Comparison of ENCODE assay signal across 8 cellular contexts in genomic region chr1:150971583-150972416, GRCh38. TPM values are rescaled to one million over a fixed set of nuclear protein-coding genes. Genes with fewer than 3 reads are reported as not detected.
DNase-seq lines count a peak whose midpoint lies in the region; ATAC-seq and TF ChIP-seq lines count a peak whose summit lies in the region.

No MANE protein-coding gene starts in this region.

- H2AFZ ChIP-seq in Loucy (ENCODE audit: low read length): no peak overlapping the region

- H4K20me1 ChIP-seq in BLaER1 treated with 17β-estradiol and CSF1 and Interleukin-3, amounts not matched to agents 10 nM and 100 nM: peaks cover 64 to 71% (median 69%) of the 10 kb centered on the region in 11 experiments
- peaks cover 63% of the 10 kb centered on the region for H4K20me1 ChIP-seq in Loucy (ENCODE audit: insufficient read depth, low read length, poor library complexity, severe bottlenecking)

- no peaks in the 10 kb centered on the region for H3K9me3 ChIP-seq in BLaER1 treated with 17β-estradiol and CSF1 and Interleukin-3, amounts not matched to agents 10 nM and 100 nM (replicated peaks in 1 of 11)
- no peaks in the 10 kb centered on the region for H3K9me3 ChIP-seq in Loucy (ENCODE audit: insufficient read depth, low read depth, low read length)
- H3K9me3 ChIP-seq in colonic mucosa: no peaks in the 10 kb centered on the region

- H3K36me3 ChIP-seq in BLaER1 treated with 17β-estradiol and CSF1 and Interleukin-3, amounts not matched to agents 10 nM and 100 nM: peaks cover 28 to 61% (median 50%) of the 10 kb centered on the region in 11 experiments
- H3K36me3 ChIP-seq in Loucy (ENCODE audit: insufficient read depth, low read length): peaks cover 22% of the 10 kb centered on the region; the same call in 1 of the 2 replicates
- H3K36me3 ChIP-seq in colonic mucosa: peaks cover 10% of the 10 kb centered on the region

- H3K4me3 ChIP-seq in BLaER1 treated with 17β-estradiol and CSF1 and Interleukin-3, amounts not matched to agents 10 nM and 100 nM: peak overlapping the region in 9 of 10 experiments; percentile 79 to 96 (median 89); a peak in 17 of 20 replicates
- H3K4me3 ChIP-seq in Loucy (ENCODE audit: low read length, poor library complexity, severe bottlenecking) (peak overlapping the region; percentile 100), colonic mucosa (peak overlapping the region; percentile 83)

- H3K4me1 ChIP-seq in BLaER1 treated with 17β-estradiol and CSF1 and Interleukin-3, amounts not matched to agents 10 nM and 100 nM: peaks cover 48 to 61% (median 53%) of the 10 kb centered on the region in 10 experiments
- peaks cover 46% of the 10 kb centered on the region for H3K4me1 ChIP-seq in Loucy (ENCODE audit: insufficient read depth, low read length, poor library complexity, severe bottlenecking)
- H3K4me1 ChIP-seq in colonic mucosa: peaks cover 23% of the 10 kb centered on the region

- TF ChIP-seq CTCF in Loucy (conservative IDR thresholded peaks at IDR 0.05; ENCODE audit: low read length) (peak; percentile 49), colonic mucosa (IDR thresholded peaks at IDR 0.05) (no peak), GM13977 (IDR thresholded peaks at IDR 0.05; ENCODE audit: extremely low read depth, insufficient read depth, missing control alignments) (no peak)

- peaks cover 70% of the 10 kb centered on the region for H3K79me2 ChIP-seq in Loucy (ENCODE audit: insufficient read depth, low read length)

- peaks cover 3% of the 10 kb centered on the region; the same call in 1 of the 2 replicates for H3F3A ChIP-seq in Loucy (ENCODE audit: low read depth)

- no peak for ATAC-seq in HG03442 (IDR thresholded peaks at IDR 0.05; ENCODE audit: unreplicated experiment)

- peak overlapping the region; percentile 94 to 100 (median 98) for H3K4me2 ChIP-seq in BLaER1 treated with 17β-estradiol and CSF1 and Interleukin-3, amounts not matched to agents 10 nM and 100 nM
- H3K4me2 ChIP-seq in Loucy (ENCODE audit: low read depth, low read length, poor library complexity, severe bottlenecking): peak overlapping the region; percentile 96

- no peaks in the 10 kb centered on the region for H3K9me2 ChIP-seq in Loucy (replicated peaks; ENCODE audit: low read depth, low read length)

- intact Hi-C loops in colonic mucosa (cut with DNase I): loop anchor here (10.0 kb wide), 1 partner anchor 47 kb away; the partner anchor contains the start of gene SETDB1

- in situ Hi-C loops in GM13977 (cut with MboI; ENCODE audit: low pct_unique_long_range_greater_than_20kb, low sequenced_read_pairs, unreplicated experiment): loop anchor here (25.0 kb wide), 1 partner anchor 734 kb away; the partner anchor contains the start of gene ANP32E

- H3K9ac ChIP-seq in BLaER1 treated with 17β-estradiol and CSF1 and Interleukin-3, amounts not matched to agents 10 nM and 100 nM: peak overlapping the region; percentile 95 to 100 (median 98); a peak in 21 of 22 replicates
- H3K9ac ChIP-seq in Loucy (ENCODE audit: low read depth, low read length, poor library complexity, severe bottlenecking) (peak overlapping the region; percentile 98), colonic mucosa (ENCODE audit: low read depth in 2 of 2, low read length in 2 of 2) (peak overlapping the region; percentile 36 to 84)

- no peak for DNase-seq in colonic mucosa
- DNase-seq in myocyte (ENCODE audit: low read depth): peak; percentile 44
- no peak for DNase-seq in GM13977 (ENCODE audit: low spot score)
- no peak for DNase-seq in NCI-H1417 treated with DMSO at 0.1 percent for 48 hours (lab: John Stamatoyannopoulos, UW)
- DNase-seq in kidney glomerular epithelial cell (lab: John Stamatoyannopoulos, UW): no peak

- no peaks in the 10 kb centered on the region for H3K27me3 ChIP-seq in BLaER1 treated with 17β-estradiol and CSF1 and Interleukin-3, amounts not matched to agents 10 nM and 100 nM
- no peaks in the 10 kb centered on the region for H3K27me3 ChIP-seq in Loucy (ENCODE audit: insufficient read depth, low read length, poor library complexity, severe bottlenecking)
- H3K27me3 ChIP-seq in colonic mucosa: no peaks in the 10 kb centered on the region

- peak overlapping the region in 9 of 11 experiments; percentile 16 to 99 (median 97); a peak in 14 of 22 replicates for H3K27ac ChIP-seq in BLaER1 treated with 17β-estradiol and CSF1 and Interleukin-3, amounts not matched to agents 10 nM and 100 nM
- peak overlapping the region; percentile 79 for H3K27ac ChIP-seq in colonic mucosa

RNA-seq across cellular contexts. Expression of gene CERS2, which starts 2.8 kb away (rescaled TPM):
- 100 to 1,000 TPM; 140 to 157 TPM for total RNA-seq in colonic mucosa
- total RNA-seq in myocyte: 55.2 and 58.3 TPM in 2 replicates
- 133 TPM for polyA plus RNA-seq in myocyte (2012)

RNA-seq across cellular contexts. Expression of gene ANXA9, which starts 10.3 kb away (rescaled TPM):
- total RNA-seq in colonic mucosa (under 1 TPM; 0.40 to 0.53 TPM), myocyte (not detected in 2 replicates)
- polyA plus RNA-seq in myocyte (2012): 1.1 TPM

RNA-seq across cellular contexts. Expression of gene MINDY1, which starts 34.9 kb away (rescaled TPM):
- 10 to 100 TPM; 40.4 to 43.1 TPM for total RNA-seq in colonic mucosa
- total RNA-seq in myocyte: 23.6 and 39.6 TPM in 2 replicates
- polyA plus RNA-seq in myocyte (2012): 13.9 TPM

RNA-seq across cellular contexts. Expression of gene PRUNE1, which starts 36.4 kb away (rescaled TPM):
- 10 to 100 TPM; 20.4 to 21.5 TPM for total RNA-seq in colonic mucosa
- 25.9 and 47.5 TPM in 2 replicates for total RNA-seq in myocyte
- 28.7 TPM for polyA plus RNA-seq in myocyte (2012)

RNA-seq across cellular contexts. Expression of gene SETDB1, which starts 45.6 kb away (rescaled TPM):
- total RNA-seq in colonic mucosa: 10 to 100 TPM; 28.2 to 32.8 TPM
- total RNA-seq in myocyte: 42.9 and 48.3 TPM in 2 replicates
- 30.8 TPM for polyA plus RNA-seq in myocyte (2012)
